1 cellular context compared by ENCODE assay signal in genomic region chr16:647173-647902, GRCh38.
TF ChIP-seq lines count a peak whose summit lies in the region.

No MANE protein-coding gene starts in this region.

TF ChIP-seq in IMR-90, 13 proteins besides CTCF, POLR2A, EP300 and RAD21:
- TF ChIP-seq CEBPB (IDR thresholded peaks at IDR 0.05; ENCODE audit: low read depth, low read length): no peak
- no peak for TF ChIP-seq CHD1 (IDR thresholded peaks at IDR 0.05; ENCODE audit: low read depth, low read length)
- no peak for TF ChIP-seq FOS (IDR thresholded peaks at IDR 0.05; ENCODE audit: low read depth, low read length)
- no peak for TF ChIP-seq NFE2L2 (IDR thresholded peaks at IDR 0.05; ENCODE audit: low read depth, low read length)
